ENCODE assay signal across 21 cellular contexts in genomic region chr9:117074782-117075510, GRCh38.
"Had no signal": no experiment of that assay in that cellular context is flagged by ENCODE, and none has a peak within 500 bp of the region (broad histone marks: within the 10 kb centered on the region; RNA-seq: fewer than 3 reads in every experiment).

No MANE protein-coding gene starts in this region.

- H3K36me3 ChIP-seq: colonic mucosa, esophagus muscularis mucosa, right atrium auricular region, tibial artery, uterus had no signal

- H3K27ac ChIP-seq: body of pancreas, colonic mucosa, esophagus muscularis mucosa, right atrium auricular region, skin epidermis, tibial artery, uterus had no signal

- H3K4me3 ChIP-seq: body of pancreas, colonic mucosa, esophagus muscularis mucosa, right atrium auricular region, skin epidermis, tibial artery, uterus had no signal

- H3K27me3 ChIP-seq: body of pancreas, colonic mucosa, right atrium auricular region, tibial artery, uterus had no signal

- H3K4me1 Mint-ChIP-seq: activated CD4-positive, alpha-beta T cell treated with anti-CD3 and anti-CD28 coated beads, Interleukin-2, amount 10 ng/mL, durations not matched to agents 7 days and 5 days had no signal

- DNase-seq: activated CD4-positive, alpha-beta T cell treated with anti-CD3 and anti-CD28 coated beads, Interleukin-2, amount 10 ng/mL, durations not matched to agents 7 days and 5 days; activated CD4-positive, CD25-positive, alpha-beta regulatory T cell; activated CD8-positive, alpha-beta memory T cell treated with anti-CD3 and anti-CD28 coated beads, Interleukin-2, amount 50 U/mL, for 48 hours; activated gamma-delta T cell treated with Interleukin-2 at 50 U/mL for 16 hours; activated T-cell treated with anti-CD3 and anti-CD28 coated beads, Interleukin-2, amount 50 U/mL, for 72 hours; amniotic stem cell; body of pancreas; central memory CD4-positive, alpha-beta T cell; colonic mucosa; hippocampal formation; occipital lobe; stimulated activated CD4-positive, alpha-beta T cell treated with anti-CD3 and anti-CD28 coated beads, Interleukin-15, amount 100 ng/mL, for 24 hours; stimulated activated CD4-positive, alpha-beta T cell treated with anti-CD3 and anti-CD28 coated beads, Interleukin-4, amount 100 ng/mL, for 1 hour; stimulated activated naive CD4-positive, alpha-beta T cell; tibial artery; uterus had no signal

- ATAC-seq: activated T-cell treated with anti-CD3 and anti-CD28 coated beads, Interleukin-2, amount 50 U/mL, for 72 hours; body of pancreas; natural killer cell treated with Interleukin-12 subunit alpha and Interleukin-12 subunit beta and Interleukin-15 and Interleukin-18, amount 100 ng/mL, for 72 hours had no signal

- H3K9me3 ChIP-seq: body of pancreas, colonic mucosa, esophagus muscularis mucosa, right atrium auricular region, tibial artery, uterus had no signal

- H3K4me1 ChIP-seq: body of pancreas, colonic mucosa, esophagus muscularis mucosa, right atrium auricular region, tibial artery, uterus had no signal

- H3K36me3 Mint-ChIP-seq: activated naive CD8-positive, alpha-beta T cell; natural killer cell treated with Interleukin-12 subunit alpha and Interleukin-12 subunit beta and Interleukin-15 and Interleukin-18, amount 100 ng/mL, for 72 hours had no signal

- H3K27me3 Mint-ChIP-seq: activated CD4-positive, alpha-beta T cell treated with anti-CD3 and anti-CD28 coated beads, Interleukin-2, amount 10 ng/mL, durations not matched to agents 7 days and 5 days; natural killer cell treated with Interleukin-12 subunit alpha and Interleukin-12 subunit beta and Interleukin-15 and Interleukin-18, amount 100 ng/mL, for 72 hours had no signal

- H3K27ac Mint-ChIP-seq: activated CD4-positive, alpha-beta T cell treated with anti-CD3 and anti-CD28 coated beads, Interleukin-2, amount 10 ng/mL, durations not matched to agents 7 days and 5 days; activated naive CD8-positive, alpha-beta T cell; activated T-cell treated with anti-CD3 and anti-CD28 coated beads, Interleukin-2, amount 50 U/mL, for 72 hours; natural killer cell treated with Interleukin-12 subunit alpha and Interleukin-12 subunit beta and Interleukin-15 and Interleukin-18, amount 100 ng/mL, for 72 hours had no signal

- H3K9me3 Mint-ChIP-seq: activated CD4-positive, alpha-beta T cell treated with anti-CD3 and anti-CD28 coated beads, Interleukin-2, amount 10 ng/mL, durations not matched to agents 7 days and 5 days had no signal

- H3K4me3 Mint-ChIP-seq: activated CD4-positive, alpha-beta T cell treated with anti-CD3 and anti-CD28 coated beads, Interleukin-2, amount 10 ng/mL, durations not matched to agents 7 days and 5 days; activated naive CD8-positive, alpha-beta T cell; activated T-cell treated with anti-CD3 and anti-CD28 coated beads, Interleukin-2, amount 50 U/mL, for 72 hours; natural killer cell treated with Interleukin-12 subunit alpha and Interleukin-12 subunit beta and Interleukin-15 and Interleukin-18, amount 100 ng/mL, for 72 hours had no signal
